In genomic region chr21:26070822-26071425, GRCh38 we compare ENCODE assay signal across 8 cellular contexts.
DNase-seq lines count a peak whose midpoint lies in the region; ATAC-seq and TF ChIP-seq lines count a peak whose summit lies in the region.

No MANE protein-coding gene starts in this region.

- H3K4me1 Mint-ChIP-seq in stimulated activated effector memory CD8-positive, alpha-beta T cell treated with anti-CD3 and anti-CD28 coated beads, Interleukin-12 subunit alpha, Interleukin-12 subunit beta, amount 100 ng/mL, for 72 hours, result peaks cover 8% of the 10 kb centered on the region

- no peaks in the 10 kb centered on the region for H3K9me3 ChIP-seq in heart right ventricle

- no peak overlapping the region for H3K27ac Mint-ChIP-seq in stimulated activated effector memory CD8-positive, alpha-beta T cell treated with anti-CD3 and anti-CD28 coated beads, Interleukin-12 subunit alpha, Interleukin-12 subunit beta, amount 100 ng/mL, for 72 hours

- H3K4me1 ChIP-seq in heart right ventricle, result peaks cover 0 to 55% (median 27%) of the 10 kb centered on the region in 9 donors

- H3K4me3 Mint-ChIP-seq in stimulated activated effector memory CD8-positive, alpha-beta T cell treated with anti-CD3 and anti-CD28 coated beads, Interleukin-12 subunit alpha, Interleukin-12 subunit beta, amount 100 ng/mL, for 72 hours, result peak overlapping the region; percentile 33

- peak overlapping the region in 3 of 10 donors; percentile 7 to 37 (median 34) for H3K27ac ChIP-seq in heart right ventricle

- peaks cover 3% of the 10 kb centered on the region for H3K9me3 Mint-ChIP-seq in stimulated activated effector memory CD8-positive, alpha-beta T cell treated with anti-CD3 and anti-CD28 coated beads, Interleukin-12 subunit alpha, Interleukin-12 subunit beta, amount 100 ng/mL, for 72 hours

- intact Hi-C loops in heart right ventricle (cut with DNase I), result loop anchor here in 1 of 10 donors (10.0 kb wide), 1 partner anchor 94 kb away; no protein-coding TSS in a partner anchor

- H3K27me3 ChIP-seq in heart right ventricle, result no peaks in the 10 kb centered on the region

- H3K36me3 Mint-ChIP-seq in stimulated activated effector memory CD8-positive, alpha-beta T cell treated with anti-CD3 and anti-CD28 coated beads, Interleukin-12 subunit alpha, Interleukin-12 subunit beta, amount 100 ng/mL, for 72 hours, result no peaks in the 10 kb centered on the region

- peak overlapping the region in 4 of 10 donors; percentile 5 to 25 (median 12) for H3K4me3 ChIP-seq in heart right ventricle

- no peaks in the 10 kb centered on the region for H3K36me3 ChIP-seq in heart right ventricle

- ATAC-seq in HG03095 (IDR thresholded peaks at IDR 0.05; ENCODE audit: unreplicated experiment) (peak; percentile 76), heart right ventricle (peak in 7 of 8 donors; percentile 45 to 78 (median 64))
- no peak for ATAC-seq in stimulated activated effector memory CD8-positive, alpha-beta T cell treated with anti-CD3 and anti-CD28 coated beads, Interleukin-12 subunit alpha, Interleukin-12 subunit beta, amount 100 ng/mL, for 72 hours

- DNase-seq in GM03348 (ENCODE audit: low spot score) (peak; percentile 49), heart right ventricle (peak in 1 of 2 donors; percentile 38), NCI-H1105 treated with DMSO at 0.1 percent for 48 hours (lab: John Stamatoyannopoulos, UW) (no peak), superior temporal gyrus (ENCODE audit: extremely low spot score) (no peak)
- DNase-seq in activated CD4-positive, alpha-beta T cell treated with anti-CD3 and anti-CD28 coated beads, Interleukin-2, amount 50 U/mL, for 48 hours, result peak; percentile 13 to 14
- DNase-seq in stimulated activated effector memory CD8-positive, alpha-beta T cell treated with anti-CD3 and anti-CD28 coated beads, Interleukin-12 subunit alpha, Interleukin-12 subunit beta, amount 100 ng/mL, for 72 hours (ENCODE audit: low spot score in 2 of 2), result no peak
- DNase-seq in effector CD8-positive, alpha-beta T cell (lab: John Stamatoyannopoulos, UW), result no peak

- 22 to 45% methylated on average over 8 of the region's 8 CpGs for WGBS in heart right ventricle, 2 donors

- no peak for TF ChIP-seq CTCF in heart right ventricle (IDR thresholded peaks at IDR 0.05)

Comparison
In these comparisons a context has a peak if more than half of its experiments do, and no peak if none do; other contexts are left out.
1. DNase-seq: peak in GM03348 (single experiment) and activated CD4-positive, alpha-beta T cell treated with anti-CD3 and anti-CD28 coated beads, Interleukin-2, amount 50 U/mL, for 48 hours (2 of 2); none in stimulated activated effector memory CD8-positive, alpha-beta T cell treated with anti-CD3 and anti-CD28 coated beads, Interleukin-12 subunit alpha, Interleukin-12 subunit beta, amount 100 ng/mL, for 72 hours (0 of 2), NCI-H1105 treated with DMSO at 0.1 percent for 48 hours (single experiment), superior temporal gyrus (single experiment) and effector CD8-positive, alpha-beta T cell (single experiment).